ENCODE assay signal across 1 cellular context in genomic region chr11:64035581-64035980, GRCh38.
A peak's percentile ranks its signal among the peaks of the same experiment; 100 is the strongest.
TF ChIP-seq lines count a peak whose summit lies in the region.

Gene FLRT1 (plus strand): TSS chr11:64035931. CDS start chr11:64116268, 80,337 bp downstream.

TF ChIP-seq in K562, 482 proteins besides CTCF, POLR2A, EP300 and RAD21:
- TF ChIP-seq, protein P1, sequence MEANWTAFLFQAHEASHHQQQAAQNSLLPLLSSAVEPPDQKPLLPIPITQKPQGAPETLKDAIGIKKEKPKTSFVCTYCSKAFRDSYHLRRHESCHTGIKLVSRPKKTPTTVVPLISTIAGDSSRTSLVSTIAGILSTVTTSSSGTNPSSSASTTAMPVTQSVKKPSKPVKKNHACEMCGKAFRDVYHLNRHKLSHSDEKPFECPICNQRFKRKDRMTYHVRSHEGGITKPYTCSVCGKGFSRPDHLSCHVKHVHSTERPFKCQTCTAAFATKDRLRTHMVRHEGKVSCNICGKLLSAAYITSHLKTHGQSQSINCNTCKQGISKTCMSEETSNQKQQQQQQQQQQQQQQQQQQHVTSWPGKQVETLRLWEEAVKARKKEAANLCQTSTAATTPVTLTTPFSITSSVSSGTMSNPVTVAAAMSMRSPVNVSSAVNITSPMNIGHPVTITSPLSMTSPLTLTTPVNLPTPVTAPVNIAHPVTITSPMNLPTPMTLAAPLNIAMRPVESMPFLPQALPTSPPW (CRISPR knock-in tag; IDR thresholded peaks at IDR 0.05), result peak; percentile 23; the same call in 1 of the 2 replicates
- TF ChIP-seq MAFK (IDR thresholded peaks at IDR 0.05; ENCODE audit: low read length), result no peak
